In the genomic region with DNA sequence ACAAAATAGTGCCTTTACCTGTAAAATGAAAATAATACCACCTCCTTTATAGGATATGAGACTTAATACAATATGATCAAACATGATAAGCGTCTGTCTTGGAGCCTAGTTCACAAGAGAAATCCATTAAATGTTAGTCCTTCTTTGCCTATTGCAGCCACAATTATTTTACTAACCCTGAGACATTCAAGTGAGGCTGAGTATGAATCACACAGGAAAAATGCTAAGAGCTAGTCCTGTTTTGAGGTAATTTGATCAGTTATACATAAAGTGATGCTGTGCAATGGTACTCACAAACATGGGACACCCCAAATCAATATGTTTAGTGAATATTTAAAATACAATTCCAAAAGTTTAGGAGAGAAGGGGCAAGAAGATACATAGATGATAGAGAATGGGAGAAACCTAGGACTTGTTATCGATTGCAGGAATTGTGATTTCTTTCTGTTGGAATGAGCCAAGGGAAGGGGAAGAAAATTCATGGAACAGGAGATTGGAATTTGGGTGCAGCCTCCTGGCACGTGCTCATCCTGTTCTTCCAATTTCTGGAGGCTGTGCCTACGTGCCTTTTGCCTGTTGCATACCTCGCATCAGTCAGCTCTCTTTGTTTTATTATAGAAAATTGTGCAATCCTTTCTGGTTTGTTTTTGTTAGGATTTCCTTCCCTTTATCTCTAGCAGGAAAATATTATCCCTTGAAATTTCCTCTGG, we compare ENCODE assay signal across 12 cellular contexts. TPM values are rescaled to one million over a fixed set of nuclear protein-coding genes. Genes with fewer than 3 reads are reported as not detected.
DNase-seq lines count a peak whose midpoint lies in the region; ATAC-seq, FAIRE-seq and TF ChIP-seq lines count a peak whose summit lies in the region.
"Had no signal": no experiment of that assay in that cellular context is flagged by ENCODE, and none has a peak within 500 bp of the region (broad histone marks: within the 10 kb centered on the region; RNA-seq: fewer than 3 reads in every experiment).

No MANE protein-coding gene starts in this region.

- CTCF ChIA-PET in Calu3 (lab: Charles Lee) (interaction anchor here (0.6 kb wide), 1 partner anchor 33 kb away, joined by 3 read pairs; no protein-coding TSS in a partner anchor), PC-9 (lab: Charles Lee) (no interaction called here)

- POLR2A ChIA-PET in PC-9 (lab: Charles Lee; ENCODE audit: unreplicated experiment), result interaction anchor here (0.5 kb wide), 1 partner anchor 131 kb away, joined by 11 read pairs; no protein-coding TSS in a partner anchor

- H3K27ac Mint-ChIP-seq in Calu3 (ENCODE audit: unreplicated experiment), result peak overlapping the region; percentile 33
- no peak overlapping the region for H3K27ac Mint-ChIP-seq in stimulated activated memory B cell treated with anti-CD40 and anti-IgM and Interleukin-4, amounts not matched to agents 10 μg/mL and 1 μg/mL and 100 μg/mL, for 72 hours

- FAIRE-seq in GM12891 (lab: Jason Lieb, UNC), result no peak

- no peaks in the 10 kb centered on the region for H3K36me3 Mint-ChIP-seq in Calu3 (ENCODE audit: insufficient read depth, unreplicated experiment)
- peaks cover 7% of the 10 kb centered on the region for H3K36me3 Mint-ChIP-seq in stimulated activated memory B cell treated with anti-CD40 and anti-IgM and Interleukin-4, amounts not matched to agents 10 μg/mL and 1 μg/mL and 100 μg/mL, for 72 hours

- H3K79me2 ChIP-seq in PC-9 (ENCODE audit: low read depth) (peaks cover 4% of the 10 kb centered on the region; the same call in 1 of the 2 replicates), osteoblast (ENCODE audit: insufficient read depth, low read length) (no peaks in the 10 kb centered on the region)

- H3K27me3 Mint-ChIP-seq in Calu3 (ENCODE audit: unreplicated experiment), result no peaks in the 10 kb centered on the region
- no peaks in the 10 kb centered on the region for H3K27me3 Mint-ChIP-seq in stimulated activated memory B cell treated with anti-CD40 and anti-IgM and Interleukin-4, amounts not matched to agents 10 μg/mL and 1 μg/mL and 100 μg/mL, for 72 hours

- H2AFZ ChIP-seq in PC-9 (no peak overlapping the region), osteoblast (ENCODE audit: low read length) (no peak overlapping the region)

- intact Hi-C loops in Calu3 (cut with micrococcal nuclease; ENCODE audit: unreplicated experiment) (no loop called here), PC-9 (cut with micrococcal nuclease; ENCODE audit: unreplicated experiment) (loop anchor here (5.0 kb wide), 1 partner anchor 76 kb away; no protein-coding TSS in a partner anchor)

- H3K4me1 Mint-ChIP-seq in Calu3 (ENCODE audit: low read depth, unreplicated experiment), result peaks cover 27% of the 10 kb centered on the region
- no peaks in the 10 kb centered on the region for H3K4me1 Mint-ChIP-seq in stimulated activated memory B cell treated with anti-CD40 and anti-IgM and Interleukin-4, amounts not matched to agents 10 μg/mL and 1 μg/mL and 100 μg/mL, for 72 hours

- H3K9me3 Mint-ChIP-seq in Calu3 (ENCODE audit: low read depth, unreplicated experiment), result peaks cover 3% of the 10 kb centered on the region
- peaks cover 9% of the 10 kb centered on the region for H3K9me3 Mint-ChIP-seq in stimulated activated memory B cell treated with anti-CD40 and anti-IgM and Interleukin-4, amounts not matched to agents 10 μg/mL and 1 μg/mL and 100 μg/mL, for 72 hours

- H3K27me3 ChIP-seq in PC-9 (ENCODE audit: insufficient read depth, low read depth) (no peaks in the 10 kb centered on the region), osteoblast (ENCODE audit: insufficient read depth, low read length) (no peaks in the 10 kb centered on the region)

- TF ChIP-seq CTCF in Calu3 (IDR thresholded peaks at IDR 0.05; ENCODE audit: unreplicated experiment) (no peak), PC-9 (conservative IDR thresholded peaks at IDR 0.05) (no peak), epithelial cell of esophagus (IDR thresholded peaks at IDR 0.05; ENCODE audit: insufficient read depth, low read depth, low read length, missing control alignments) (no peak), osteoblast (IDR thresholded peaks at IDR 0.05; ENCODE audit: extremely low read depth, low read depth, low read length) (no peak)

- H3K27ac ChIP-seq in PC-9 (peak overlapping the region; percentile 80), osteoblast (ENCODE audit: low read depth, low read length) (peak overlapping the region; percentile 88)
- H3K27ac ChIP-seq: left ventricle myocardium inferior had no signal

- no peak for ATAC-seq in stimulated activated memory B cell treated with anti-CD40 and anti-IgM and Interleukin-4, amounts not matched to agents 10 μg/mL and 1 μg/mL and 100 μg/mL, for 72 hours

- no peak overlapping the region for H3K4me3 Mint-ChIP-seq in Calu3 (ENCODE audit: low read depth, unreplicated experiment)
- H3K4me3 Mint-ChIP-seq in stimulated activated memory B cell treated with anti-CD40 and anti-IgM and Interleukin-4, amounts not matched to agents 10 μg/mL and 1 μg/mL and 100 μg/mL, for 72 hours, result no peak overlapping the region

- in situ Hi-C loops in G401 (cut with HindIII; ENCODE audit: low sequenced_read_pairs), result no loop called here

- H4K20me1 ChIP-seq in PC-9 (ENCODE audit: insufficient read depth) (no peaks in the 10 kb centered on the region), osteoblast (ENCODE audit: insufficient read depth, low read length) (no peaks in the 10 kb centered on the region)

- H3K4me3 ChIP-seq in PC-9, result 0 out of 2 replicates have a peak overlapping the region, but pooled peaks have one; percentile 22
- no peak overlapping the region for H3K4me3 ChIP-seq in epithelial cell of esophagus (ENCODE audit: low read length)
- no peak overlapping the region for H3K4me3 ChIP-seq in osteoblast (ENCODE audit: insufficient read depth, low read length)
- H3K4me3 ChIP-seq: left ventricle myocardium inferior had no signal

- H3F3A ChIP-seq in PC-9 (ENCODE audit: insufficient read depth, low read depth), result peaks cover 12% of the 10 kb centered on the region; the same call in 1 of the 2 replicates

- H3K9me3 ChIP-seq in PC-9 (ENCODE audit: insufficient read depth, low read depth), result peaks cover 3% of the 10 kb centered on the region; the same call in 1 of the 2 replicates
- peaks cover 3% of the 10 kb centered on the region for H3K9me3 ChIP-seq in osteoblast (ENCODE audit: low read depth, low read length)

- TF ChIP-seq POLR2A in GM12891 (IDR thresholded peaks at IDR 0.05; ENCODE audit: low read depth, low read length), result no peak

- H3K9me2 ChIP-seq in PC-9 (ENCODE audit: insufficient read depth), result no peaks in the 10 kb centered on the region

- DNase-seq in Calu3, result peak; percentile 12
- DNase-seq in PC-9, result peak; percentile 37 to 68
- DNase-seq in epithelial cell of esophagus (ENCODE audit: low read depth), result peak; percentile 95
- peak; percentile 47 for DNase-seq in osteoblast (ENCODE audit: insufficient read length, low spot score, missing footprints)
- no peak for DNase-seq in cerebellar cortex (ENCODE audit: low spot score)
- DNase-seq in G401 (ENCODE audit: low spot score), result no peak
- no peak for DNase-seq in GM12891 (ENCODE audit: insufficient read length, low spot score)
- DNase-seq: DMS 273 treated with DMSO at 0.1 percent for 48 hours, left ventricle myocardium inferior, NCI-H146, retina had no signal

- no peaks in the 10 kb centered on the region for H3K36me3 ChIP-seq in PC-9 (ENCODE audit: low read depth)
- no peaks in the 10 kb centered on the region for H3K36me3 ChIP-seq in osteoblast (ENCODE audit: insufficient read depth, low read length)

- H3K4me1 ChIP-seq in PC-9 (replicated peaks; ENCODE audit: insufficient read depth) (peaks cover 35% of the 10 kb centered on the region), osteoblast (ENCODE audit: insufficient read depth, low read length) (peaks cover 27% of the 10 kb centered on the region)

- BruUV-seq in Calu3 (replicated peaks; lab: Mats Ljungman, UMichigan) (no TSS peak), PC-9 (replicated peaks; lab: Mats Ljungman, UMichigan) (no TSS peak)

- H3K4me2 ChIP-seq in PC-9 (peak overlapping the region; percentile 57), osteoblast (ENCODE audit: insufficient read depth, low read length) (peak overlapping the region; percentile 72)

TF ChIP-seq in GM12891, 5 proteins besides CTCF, POLR2A, EP300 and RAD21:
- TF ChIP-seq PAX5 (IDR thresholded peaks at IDR 0.05; ENCODE audit: insufficient read depth, low read length, severe bottlenecking) (no peak), SPI1 (IDR thresholded peaks at IDR 0.05; ENCODE audit: low read depth, low read length) (no peak), TAF1 (IDR thresholded peaks at IDR 0.05; ENCODE audit: low read depth, low read length) (no peak), POLR2AphosphoS5 (IDR thresholded peaks at IDR 0.05; ENCODE audit: low read depth, low read length) (no peak), POU2F2 (IDR thresholded peaks at IDR 0.05; ENCODE audit: low read depth, low read length) (no peak)

RNA-seq across cellular contexts. Expression of a gene that starts 39.9 kb away (rescaled TPM):
- total RNA-seq in Calu3 (2022) (78.8 and 80.2 TPM in 2 replicates), PC-9 (2021) (32.3 and 39.9 TPM in 2 replicates), osteoblast (153 and 189 TPM in 2 replicates)
- 25.7 and 45.2 TPM in 2 replicates for total RNA-seq in G401 (2014; rRNA removed; shearing (Covaris generic))
- polyA plus RNA-seq in GM12891 (2012; ENCODE audit: low read depth, missing spikeins), result 11.0 TPM

Comparison
In these comparisons a context has a peak if more than half of its experiments do, and no peak if none do; other contexts are left out.
1. DNase-seq: peak in Calu3 (single experiment), PC-9 (2 of 2), epithelial cell of esophagus (single experiment) and osteoblast (single experiment); none in cerebellar cortex (single experiment), G401 (single experiment) and GM12891 (single experiment).